ENCODE assay signal across 10 cellular contexts in genomic region chr11:112773256-112773655, GRCh38.
"Had no signal": no experiment of that assay in that cellular context is flagged by ENCODE, and none has a peak within 500 bp of the region (broad histone marks: within the 10 kb centered on the region; RNA-seq: fewer than 3 reads in every experiment).

No MANE protein-coding gene starts in this region.

- H3K27me3 ChIP-seq: adrenal gland, brain microvascular endothelial cell, right lobe of liver had no signal

- H3K4me3 ChIP-seq: adrenal gland, right lobe of liver had no signal

- ATAC-seq: right lobe of liver; stimulated activated effector memory CD8-positive, alpha-beta T cell treated with anti-CD3 and anti-CD28 coated beads, Interleukin-12 subunit alpha, Interleukin-12 subunit beta, amount 100 ng/mL, for 72 hours; T-helper 17 cell had no signal

- H3K27ac ChIP-seq: adrenal gland, brain microvascular endothelial cell, right lobe of liver had no signal

- H3K36me3 ChIP-seq: adrenal gland, brain microvascular endothelial cell, right lobe of liver had no signal

- H3K4me1 ChIP-seq: adrenal gland, right lobe of liver had no signal

- DNase-seq: activated CD4-positive, alpha-beta T cell treated with anti-CD3 and anti-CD28 coated beads, Interleukin-2, amount 50 U/mL, for 1 hour; activated CD4-positive, CD25-positive, alpha-beta regulatory T cell; activated naive CD4-positive, alpha-beta T cell treated with anti-CD3 and anti-CD28 coated beads, Interleukin-2, amount 50 U/mL, for 16 hours; adrenal gland; brain microvascular endothelial cell; right lobe of liver; substantia nigra; T-helper 17 cell; trophoblast cell had no signal

- H3K9me3 ChIP-seq: adrenal gland, right lobe of liver had no signal
